11 cellular contexts compared by ENCODE assay signal in the genomic region with DNA sequence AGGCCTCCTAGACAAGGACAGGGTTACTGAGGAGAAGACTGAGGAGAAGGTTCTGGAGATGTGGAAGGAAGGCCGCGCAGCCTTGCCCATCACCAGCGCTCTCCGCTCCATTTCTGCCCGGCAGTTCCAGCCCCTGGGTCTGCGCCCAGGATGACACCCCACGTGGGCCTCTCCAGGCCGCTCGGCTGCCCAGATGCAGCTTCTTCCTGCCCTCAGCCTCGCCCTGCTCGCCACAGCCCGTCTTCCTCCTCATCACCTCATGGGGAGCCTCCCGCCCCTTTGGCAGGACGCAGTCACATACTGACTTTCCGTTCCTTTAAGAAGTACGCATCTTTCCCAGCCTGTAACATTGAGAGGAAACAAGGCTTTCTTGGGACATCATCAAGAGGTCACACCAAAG. TPM values are rescaled to one million over a fixed set of nuclear protein-coding genes. Genes with fewer than 3 reads are reported as not detected.
"Had no signal": no experiment of that assay in that cellular context is flagged by ENCODE, and none has a peak within 500 bp of the region (broad histone marks: within the 10 kb centered on the region; RNA-seq: fewer than 3 reads in every experiment).

No MANE protein-coding gene starts in this region.

- H3K36me3 ChIP-seq: HAP-1 had no signal

- DNase-seq: GM23248, GOT3, H7, HFFc6, KBM-7 had no signal

- ATAC-seq: HCT116, HepG2 had no signal

- H3K4me3 Mint-ChIP-seq: HFFc6, IgD-negative memory B cell had no signal

- H3K27ac ChIP-seq: GM23248 had no signal

- FAIRE-seq: HepG2 had no signal

- H3K9me3 Mint-ChIP-seq: IgD-negative memory B cell had no signal

- H3K27ac Mint-ChIP-seq: HFFc6, IgD-negative memory B cell had no signal

- H3K4me3 ChIP-seq: GM23248, HAP-1 had no signal

- H3K4me1 Mint-ChIP-seq: IgD-negative memory B cell had no signal

RNA-seq across cellular contexts. Expression of a gene that starts 37.1 kb away (rescaled TPM):
- total RNA-seq: GM23248, H4, HepG2, HFFc6, HT-29 had no signal
